ENCODE assay signal across 10 cellular contexts in genomic region chr20:49894073-49894470, GRCh38. TPM values are rescaled to one million over a fixed set of nuclear protein-coding genes. Genes with fewer than 3 reads are reported as not detected.
DNase-seq lines count a peak whose midpoint lies in the region; ATAC-seq and TF ChIP-seq lines count a peak whose summit lies in the region.
"Had no signal": no experiment of that assay in that cellular context is flagged by ENCODE, and none has a peak within 500 bp of the region (broad histone marks: within the 10 kb centered on the region; RNA-seq: fewer than 3 reads in every experiment).

No MANE protein-coding gene starts in this region.

- H3K4me1 ChIP-seq in upper lobe of right lung (peaks cover 53% of the 10 kb centered on the region), HAP-1 (no peaks in the 10 kb centered on the region)

- H3K27me3 ChIP-seq in upper lobe of right lung (no peaks in the 10 kb centered on the region), HAP-1 (ENCODE audit: low read depth) (no peaks in the 10 kb centered on the region)
- H3K27me3 ChIP-seq: pancreas had no signal

- peaks cover 12% of the 10 kb centered on the region for H3K36me3 Mint-ChIP-seq in T-cell
- H3K36me3 Mint-ChIP-seq in effector memory CD8-positive, alpha-beta T cell (ENCODE audit: insufficient read depth), result peaks cover 20% of the 10 kb centered on the region

- peak overlapping the region in 1 of 2 donors; percentile 65 for H3K27ac Mint-ChIP-seq in T-cell
- peak overlapping the region; percentile 78 to 82 for H3K27ac Mint-ChIP-seq in effector memory CD8-positive, alpha-beta T cell

- peak overlapping the region; percentile 19 for H3K4me3 ChIP-seq in upper lobe of right lung
- H3K4me3 ChIP-seq in HAP-1, result no peak overlapping the region
- H3K4me3 ChIP-seq: pancreas had no signal

- H3K9me3 ChIP-seq in upper lobe of right lung, result no peaks in the 10 kb centered on the region
- no peaks in the 10 kb centered on the region for H3K9me3 ChIP-seq in HAP-1
- H3K9me3 ChIP-seq: pancreas had no signal

- intact Hi-C loops in upper lobe of right lung (cut with DNase I), result no loop called here

- no peaks in the 10 kb centered on the region for H3K27me3 Mint-ChIP-seq in T-cell
- H3K27me3 Mint-ChIP-seq in effector memory CD8-positive, alpha-beta T cell, result no peaks in the 10 kb centered on the region

- peak overlapping the region; percentile 42 for H3K27ac ChIP-seq in upper lobe of right lung
- H3K27ac ChIP-seq: pancreas had no signal

- in situ Hi-C loops in HAP-1 (cut with MboI; ENCODE audit: low sequenced_read_pairs), result no loop called here

- CTCF ChIA-PET in T-cell (lab: Charles Lee), result interaction anchor here in 1 of 2 donors (0.5 kb wide), 1 partner anchor 16 kb away, joined by 3 read pairs; no protein-coding TSS in a partner anchor

- ATAC-seq in T-cell (replicated peaks in 1 of 4) (peak in 1 of 4 experiments; percentile 36), upper lobe of right lung (peak; percentile 6), GM18867 (IDR thresholded peaks at IDR 0.05; ENCODE audit: unreplicated experiment) (no peak)
- ATAC-seq in effector memory CD8-positive, alpha-beta T cell (replicated peaks), result peak; percentile 56
- ATAC-seq: pancreas had no signal

- no peaks in the 10 kb centered on the region for H3K9me3 Mint-ChIP-seq in T-cell
- H3K9me3 Mint-ChIP-seq in effector memory CD8-positive, alpha-beta T cell, result no peaks in the 10 kb centered on the region

- POLR2A ChIA-PET in T-cell (lab: Charles Lee), result no interaction called here

- peaks cover 11 to 21% (median 17%) of the 10 kb centered on the region in 3 donors for H3K4me1 Mint-ChIP-seq in T-cell
- H3K4me1 Mint-ChIP-seq in effector memory CD8-positive, alpha-beta T cell (ENCODE audit: low read depth in 2 of 2), result peaks cover 21 to 24% of the 10 kb centered on the region in 2 donors

- H3K36me3 ChIP-seq in upper lobe of right lung, result no peaks in the 10 kb centered on the region
- no peaks in the 10 kb centered on the region for H3K36me3 ChIP-seq in HAP-1 (replicated peaks)
- H3K36me3 ChIP-seq: pancreas had no signal

- H3K4me3 Mint-ChIP-seq in T-cell, result peak overlapping the region; percentile 6 to 35 (median 18)
- peak overlapping the region; percentile 71 to 74 for H3K4me3 Mint-ChIP-seq in effector memory CD8-positive, alpha-beta T cell

- peak; percentile 42 for DNase-seq in stimulated activated naive CD4-positive, alpha-beta T cell treated with Interleukin-2 at 50 U/mL for 16 hours (lab: John Stamatoyannopoulos, UW)
- DNase-seq in stimulated activated naive CD4-positive, alpha-beta T cell (lab: John Stamatoyannopoulos, UW), result no peak
- no peak for DNase-seq in T-cell
- DNase-seq in effector memory CD8-positive, alpha-beta T cell, result no peak
- DNase-seq in upper lobe of right lung, result no peak
- DNase-seq in HAP-1 (ENCODE audit: low spot score in 2 of 2), result no peak
- DNase-seq in H4 (ENCODE audit: low spot score), result no peak
- DNase-seq: NCI-H1105 had no signal

- TF ChIP-seq CTCF in upper lobe of right lung (IDR thresholded peaks at IDR 0.05), result no peak

RNA-seq across cellular contexts. Expression of gene SPATA2, which starts 21.3 kb away (rescaled TPM):
- total RNA-seq in T-cell, result 10 to 100 TPM in 3 of 5 donors, 1 to 10 TPM in 2; 9.6 to 19.4 (median 10.4) TPM
- total RNA-seq in upper lobe of right lung, result 8.7 TPM
- total RNA-seq in H4 (2014; rRNA removed; shearing (Covaris generic)), result 3.2 and 3.3 TPM in 2 replicates

RNA-seq across cellular contexts. Expression of gene RNF114, which starts 42.1 kb away (rescaled TPM):
- total RNA-seq in T-cell, result 100 to 1,000 TPM in 2 of 5 donors, 10 to 100 TPM in 3; 83.5 to 109 (median 95.7) TPM
- total RNA-seq in upper lobe of right lung, result 74.7 TPM
- 152 and 183 TPM in 2 replicates for total RNA-seq in H4 (2014; rRNA removed; shearing (Covaris generic))
